In the genomic region with DNA sequence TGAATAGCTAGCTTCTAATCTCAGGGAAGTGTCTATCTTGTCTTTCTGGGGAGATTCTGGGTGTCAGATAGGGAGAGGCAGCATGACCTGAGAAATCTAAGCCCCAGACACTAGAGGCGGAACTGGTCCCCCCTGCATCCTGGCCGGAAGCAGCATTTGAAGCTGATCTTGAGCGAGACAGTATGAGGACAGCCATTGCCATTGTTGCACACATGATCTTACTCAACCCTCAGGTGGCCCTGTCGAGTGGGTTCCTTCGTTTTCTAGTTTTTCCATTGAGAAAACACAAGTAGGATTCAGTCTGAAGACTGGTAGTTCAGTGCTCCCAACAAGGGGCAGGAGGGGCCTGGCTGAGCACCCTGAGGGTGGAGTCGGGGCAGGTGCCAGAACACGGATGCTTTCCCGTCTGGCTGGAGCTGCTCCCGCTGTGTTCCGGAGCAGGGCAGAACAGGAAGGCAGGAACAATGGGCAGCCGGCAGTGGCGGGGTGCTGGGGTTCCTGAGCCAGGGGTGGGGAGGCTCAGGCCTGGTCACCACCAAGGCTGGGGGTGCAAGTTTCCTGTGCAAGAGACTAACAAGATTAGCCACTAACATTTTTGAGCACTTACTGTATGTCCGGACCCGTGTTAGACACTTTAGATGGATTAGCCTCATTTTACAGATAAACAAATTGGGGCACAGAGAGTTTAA, we compare ENCODE assay signal across 8 cellular contexts. TPM values are rescaled to one million over a fixed set of nuclear protein-coding genes. Genes with fewer than 3 reads are reported as not detected.
DNase-seq lines count a peak whose midpoint lies in the region; ATAC-seq and TF ChIP-seq lines count a peak whose summit lies in the region.

No MANE protein-coding gene starts in this region.

- no peaks in the 10 kb centered on the region for H3K27me3 Mint-ChIP-seq in activated CD4-positive, alpha-beta T cell treated with anti-CD3 and anti-CD28 coated beads, Interleukin-2, amount 10 ng/mL, durations not matched to agents 24 days and 14 days
- no peaks in the 10 kb centered on the region for H3K27me3 Mint-ChIP-seq in MCF 10A (ENCODE audit: insufficient read depth, unreplicated experiment)
- H3K27me3 Mint-ChIP-seq in type B pancreatic cell: no peaks in the 10 kb centered on the region

- H3K27ac ChIP-seq in lower lobe of right lung: peak overlapping the region; percentile 81

- no TSS peak for BruUV-seq in MCF 10A (replicated peaks; lab: Mats Ljungman, UMichigan)

- peaks cover 25% of the 10 kb centered on the region for H3K36me3 Mint-ChIP-seq in activated CD4-positive, alpha-beta T cell treated with anti-CD3 and anti-CD28 coated beads, Interleukin-2, amount 10 ng/mL, durations not matched to agents 24 days and 14 days (ENCODE audit: low read depth)
- H3K36me3 Mint-ChIP-seq in MCF 10A (ENCODE audit: insufficient read depth, unreplicated experiment) (peaks cover 20% of the 10 kb centered on the region), type B pancreatic cell (no peaks in the 10 kb centered on the region)

- intact Hi-C loops in activated CD4-positive, alpha-beta T cell treated with anti-CD3 and anti-CD28 coated beads, Interleukin-2, amount 10 ng/mL, durations not matched to agents 24 days and 14 days (cut with micrococcal nuclease): no loop called here
- intact Hi-C loops in MCF 10A (cut with micrococcal nuclease) (no loop called here), lower lobe of right lung (cut with DNase I) (no loop called here)

- H3K9me3 Mint-ChIP-seq in activated CD4-positive, alpha-beta T cell treated with anti-CD3 and anti-CD28 coated beads, Interleukin-2, amount 10 ng/mL, durations not matched to agents 24 days and 14 days: no peaks in the 10 kb centered on the region
- H3K9me3 Mint-ChIP-seq in MCF 10A (ENCODE audit: unreplicated experiment) (no peaks in the 10 kb centered on the region), type B pancreatic cell (no peaks in the 10 kb centered on the region)

- H3K4me1 ChIP-seq in lower lobe of right lung: peaks cover 50% of the 10 kb centered on the region

- peaks cover 25% of the 10 kb centered on the region for H3K4me1 Mint-ChIP-seq in activated CD4-positive, alpha-beta T cell treated with anti-CD3 and anti-CD28 coated beads, Interleukin-2, amount 10 ng/mL, durations not matched to agents 24 days and 14 days
- H3K4me1 Mint-ChIP-seq in MCF 10A (ENCODE audit: insufficient read depth, unreplicated experiment) (peaks cover 25% of the 10 kb centered on the region), type B pancreatic cell (ENCODE audit: unreplicated experiment) (peaks cover 6% of the 10 kb centered on the region)

- peak; percentile 87 to 91 for ATAC-seq in lower lobe of right lung
- no peak for ATAC-seq in HG02610 (IDR thresholded peaks at IDR 0.05; ENCODE audit: unreplicated experiment)

- H3K27ac Mint-ChIP-seq in activated CD4-positive, alpha-beta T cell treated with anti-CD3 and anti-CD28 coated beads, Interleukin-2, amount 10 ng/mL, durations not matched to agents 24 days and 14 days: peak overlapping the region; percentile 46
- no peak overlapping the region for H3K27ac Mint-ChIP-seq in MCF 10A (ENCODE audit: low read depth, unreplicated experiment)
- H3K27ac Mint-ChIP-seq in type B pancreatic cell: no peak overlapping the region

- POLR2A ChIA-PET in MCF 10A (lab: Yijun Ruan, JAX): interaction anchor here (0.7 to 3.6 kb wide), 9 partner anchors 8 to 408 kb away, joined by 3 to 21 read pairs (median 5); a partner anchor contains a TSS

- CTCF ChIA-PET in MCF 10A (lab: Yijun Ruan, JAX): interaction anchor here (0.7 to 1.1 kb wide), 3 partner anchors 102 to 838 kb away, joined by 3 to 4 read pairs (median 3); no protein-coding TSS in a partner anchor

- peak overlapping the region; percentile 24 for H3K4me3 Mint-ChIP-seq in activated CD4-positive, alpha-beta T cell treated with anti-CD3 and anti-CD28 coated beads, Interleukin-2, amount 10 ng/mL, durations not matched to agents 24 days and 14 days
- no peak overlapping the region for H3K4me3 Mint-ChIP-seq in MCF 10A (ENCODE audit: unreplicated experiment)
- H3K4me3 Mint-ChIP-seq in type B pancreatic cell: no peak overlapping the region

- no peaks in the 10 kb centered on the region for H3K27me3 ChIP-seq in lower lobe of right lung (ENCODE audit: low read depth)

- no peaks in the 10 kb centered on the region for H3K9me3 ChIP-seq in lower lobe of right lung

- DNase-seq in activated CD4-positive, alpha-beta T cell treated with anti-CD3 and anti-CD28 coated beads, Interleukin-2, amount 10 ng/mL, durations not matched to agents 24 days and 14 days: peak; percentile 57
- DNase-seq in activated CD4-positive, alpha-beta T cell treated with anti-CD3 and anti-CD28 coated beads, Interleukin-2, amount 50 U/mL, for 1 hour: no peak
- peak; percentile 76 for DNase-seq in MCF 10A (ENCODE audit: unreplicated experiment)
- DNase-seq in lower lobe of right lung: peak; percentile 81
- DNase-seq in type B pancreatic cell (ENCODE audit: extremely low spot score, unreplicated experiment): peak; percentile 42
- no peak for DNase-seq in NOMO-1 (lab: John Stamatoyannopoulos, UW; ENCODE audit: unreplicated experiment in 2 of 2)
- DNase-seq in SHP77 (lab: John Stamatoyannopoulos, UW): no peak

- H3K4me3 ChIP-seq in lower lobe of right lung: peak overlapping the region; percentile 19

- no peak for TF ChIP-seq CTCF in MCF 10A (IDR thresholded peaks at IDR 0.05; ENCODE audit: unreplicated experiment)
- TF ChIP-seq CTCF in lower lobe of right lung (IDR thresholded peaks at IDR 0.05): no peak
- TF ChIP-seq CTCF in type B pancreatic cell (conservative IDR thresholded peaks at IDR 0.05): no peak

- H3K36me3 ChIP-seq in lower lobe of right lung: no peaks in the 10 kb centered on the region

RNA-seq across cellular contexts. Expression of a gene that starts 7.9 kb away (rescaled TPM):
- total RNA-seq in activated CD4-positive, alpha-beta T cell treated with anti-CD3 and anti-CD28 coated beads, Interleukin-2, amount 10 ng/mL, durations not matched to agents 24 days and 14 days: 2.0 and 3.0 TPM in 2 replicates
- 8.3 and 11.8 TPM in 2 replicates for total RNA-seq in MCF 10A (2022)
- 10.8 TPM for total RNA-seq in lower lobe of right lung
- 4.9 and 7.4 TPM in 2 replicates for total RNA-seq in type B pancreatic cell (ENCODE audit: low replicate concordance)

RNA-seq across cellular contexts. Expression of a gene that starts 56.0 kb away (rescaled TPM):
- total RNA-seq in activated CD4-positive, alpha-beta T cell treated with anti-CD3 and anti-CD28 coated beads, Interleukin-2, amount 10 ng/mL, durations not matched to agents 24 days and 14 days: 291 and 292 TPM in 2 replicates
- total RNA-seq in MCF 10A (2022): 209 and 217 TPM in 2 replicates
- total RNA-seq in lower lobe of right lung: 291 TPM
- 149 and 177 TPM in 2 replicates for total RNA-seq in type B pancreatic cell (ENCODE audit: low replicate concordance)

Comparison
In these comparisons a context has a peak if more than half of its experiments do, and no peak if none do; other contexts are left out.
1. DNase-seq: peak in activated CD4-positive, alpha-beta T cell treated with anti-CD3 and anti-CD28 coated beads, Interleukin-2, amount 10 ng/mL, durations not matched to agents 24 days and 14 days (single experiment), MCF 10A (single experiment), lower lobe of right lung (single experiment) and type B pancreatic cell (single experiment); none in activated CD4-positive, alpha-beta T cell treated with anti-CD3 and anti-CD28 coated beads, Interleukin-2, amount 50 U/mL, for 1 hour (single experiment), NOMO-1 (0 of 2) and SHP77 (0 of 2).